Comparison of ENCODE assay signal across 8 cellular contexts in genomic region chr9:34628656-34629491, GRCh38. TPM values are rescaled to one million over a fixed set of nuclear protein-coding genes. Genes with fewer than 3 reads are reported as not detected.
DNase-seq lines count a peak whose midpoint lies in the region; ATAC-seq and TF ChIP-seq lines count a peak whose summit lies in the region.

TSS of gene ARID3C (minus strand) at chr9:34629066. CDS start at chr9:34628014, 1,052 bp downstream.

- no peak for TF ChIP-seq CTCF in fibroblast of lung (conservative IDR thresholded peaks at IDR 0.05 in 1 of 2, IDR thresholded peaks at IDR 0.05 in 1 of 2; ENCODE audit: low read depth in 1 of 2, low read length in 2 of 2)
- TF ChIP-seq CTCF in osteoblast (IDR thresholded peaks at IDR 0.05; ENCODE audit: extremely low read depth, low read depth, low read length): no peak

- no peak within 1 kb of the TSS for H2AFZ ChIP-seq in fibroblast of lung (ENCODE audit: low read length)
- no peak within 1 kb of the TSS for H2AFZ ChIP-seq in osteoblast (ENCODE audit: low read length)

- DNase-seq in COR-L47 (lab: John Stamatoyannopoulos, UW): peak; percentile 37
- DNase-seq in activated CD8-positive, alpha-beta memory T cell treated with anti-CD3 and anti-CD28 coated beads, Interleukin-2, amount 50 U/mL, for 4 hours: peak; percentile 56
- DNase-seq in fibroblast of lung (ENCODE audit: low read depth in 2 of 2): no peak
- DNase-seq in osteoblast (ENCODE audit: insufficient read length, low spot score, missing footprints): peak; percentile 89

- H3K9me3 ChIP-seq in fibroblast of lung (ENCODE audit: control insufficient read depth, insufficient read depth, low read depth, low read length) (no peaks in the 10 kb centered on the region), osteoblast (ENCODE audit: low read depth, low read length) (no peaks in the 10 kb centered on the region)

- peak within 1 kb of the TSS in 2 of 4 experiments; percentile 22 to 44 for H3K4me3 ChIP-seq in fibroblast of lung (replicated peaks in 1 of 4; ENCODE audit: control extremely low read depth in 1 of 4, insufficient read depth in 1 of 4, low read depth in 3 of 4, low read length in 4 of 4)
- peak within 1 kb of the TSS; percentile 37 for H3K4me3 ChIP-seq in osteoblast (ENCODE audit: insufficient read depth, low read length)

- no peak within 1 kb of the TSS for H3K27ac ChIP-seq in fibroblast of lung (ENCODE audit: insufficient read depth, low read length)
- H3K27ac ChIP-seq in osteoblast (ENCODE audit: low read depth, low read length): no peak within 1 kb of the TSS

- peaks cover 56% of the 10 kb centered on the region for H3K27me3 ChIP-seq in fibroblast of lung (ENCODE audit: control insufficient read depth, insufficient read depth, low read length)
- peaks cover 73% of the 10 kb centered on the region for H3K27me3 ChIP-seq in osteoblast (ENCODE audit: insufficient read depth, low read length)

- no peak for ATAC-seq in HG02870 (IDR thresholded peaks at IDR 0.05; ENCODE audit: unreplicated experiment)
- ATAC-seq in HG02938 (IDR thresholded peaks at IDR 0.05; ENCODE audit: unreplicated experiment): no peak
- no peak for ATAC-seq in GM21723 (IDR thresholded peaks at IDR 0.05; ENCODE audit: unreplicated experiment)

- no peaks in the 10 kb centered on the region for H3K36me3 ChIP-seq in fibroblast of lung (ENCODE audit: control insufficient read depth, insufficient read depth, low read length)
- no peaks in the 10 kb centered on the region for H3K36me3 ChIP-seq in osteoblast (ENCODE audit: insufficient read depth, low read length)

- TF ChIP-seq RAD21 in Ishikawa (IDR thresholded peaks at IDR 0.05; ENCODE audit: low read depth): no peak; the same call in 1 of the 2 replicates

- no peaks in the 10 kb centered on the region for H3K79me2 ChIP-seq in fibroblast of lung (ENCODE audit: control insufficient read depth, insufficient read depth, low read length)
- H3K79me2 ChIP-seq in osteoblast (ENCODE audit: insufficient read depth, low read length): no peaks in the 10 kb centered on the region

- no peaks in the 10 kb centered on the region for H3K4me1 ChIP-seq in fibroblast of lung (ENCODE audit: control insufficient read depth, extremely low read depth, insufficient read depth, low read length)
- peaks cover 4% of the 10 kb centered on the region for H3K4me1 ChIP-seq in osteoblast (ENCODE audit: insufficient read depth, low read length)

- no peaks in the 10 kb centered on the region for H4K20me1 ChIP-seq in fibroblast of lung (ENCODE audit: control insufficient read depth, extremely low read depth, insufficient read depth, low read length)
- H4K20me1 ChIP-seq in osteoblast (ENCODE audit: insufficient read depth, low read length): peaks cover 7% of the 10 kb centered on the region

- H3K9ac ChIP-seq in fibroblast of lung (ENCODE audit: insufficient read depth, low read length): no peak within 1 kb of the TSS

- H3K4me2 ChIP-seq in fibroblast of lung (ENCODE audit: extremely low read depth, insufficient read depth, low read length): peak within 1 kb of the TSS; percentile 58
- H3K4me2 ChIP-seq in osteoblast (ENCODE audit: insufficient read depth, low read length): peak within 1 kb of the TSS; percentile 50

- TF ChIP-seq EP300 in Ishikawa (IDR thresholded peaks at IDR 0.05; ENCODE audit: borderline replicate concordance): no peak

TF ChIP-seq in Ishikawa, 13 proteins besides CTCF, POLR2A, EP300 and RAD21:
- TF ChIP-seq YY1 (IDR thresholded peaks at IDR 0.05; ENCODE audit: low read depth) (no peak), NFIC (IDR thresholded peaks at IDR 0.05) (no peak), MAX (IDR thresholded peaks at IDR 0.05) (peak; percentile 40; the same call in 1 of the 2 replicates), TEAD4 (IDR thresholded peaks at IDR 0.05) (no peak), REST (IDR thresholded peaks at IDR 0.05; ENCODE audit: low read depth) (no peak), ZBTB7A (IDR thresholded peaks at IDR 0.05; ENCODE audit: low read depth) (no peak), TAF1 (IDR thresholded peaks at IDR 0.05; ENCODE audit: low read depth) (no peak), FOXM1 (IDR thresholded peaks at IDR 0.05; ENCODE audit: borderline replicate concordance, low read depth) (no peak), CEBPB (IDR thresholded peaks at IDR 0.05) (no peak), USF1 (IDR thresholded peaks at IDR 0.05) (no peak), CREB1 (IDR thresholded peaks at IDR 0.05; ENCODE audit: low read depth) (no peak), EGR1 (IDR thresholded peaks at IDR 0.05) (0 out of 2 replicates have a peak, but pooled peaks have one; percentile 40), TCF12 (IDR thresholded peaks at IDR 0.05; ENCODE audit: low read depth) (no peak)
TF ChIP-seq in Ishikawa: peak in this region for 2.

RNA-seq across cellular contexts. Expression of gene ARID3C, which starts in this region (rescaled TPM):
- total RNA-seq in fibroblast of lung (under 0.01 and 0.17 TPM in 2 replicates), osteoblast (under 0.01 TPM in 1 of 2 replicates, not detected in the other)
- not detected in 2 replicates for polyA plus RNA-seq in fibroblast of lung
- 0.08 and 0.09 TPM in 2 replicates for polyA plus RNA-seq in fibroblast of lung (2012)
- not detected in 2 replicates for polyA minus RNA-seq in fibroblast of lung (ENCODE audit: low replicate concordance)

Comparison
In these comparisons a context has a peak if more than half of its experiments do, and no peak if none do; other contexts are left out.
1. Peak in DNase-seq, H3K4me3 ChIP-seq and H3K4me2 ChIP-seq in osteoblast; RNA of the gene not detected or under 1 TPM.
2. DNase-seq: peak in COR-L47 (single experiment) and activated CD8-positive, alpha-beta memory T cell treated with anti-CD3 and anti-CD28 coated beads, Interleukin-2, amount 50 U/mL, for 4 hours (single experiment); none in fibroblast of lung (0 of 2).